Comparison of ENCODE assay signal across 8 cellular contexts in genomic region chr16:72203401-72203800, GRCh38. TPM values are rescaled to one million over a fixed set of nuclear protein-coding genes. Genes with fewer than 3 reads are reported as not detected.
A peak's percentile ranks its signal among the peaks of the same experiment; 100 is the strongest.
DNase-seq lines count a peak whose midpoint lies in the region; ATAC-seq and TF ChIP-seq lines count a peak whose summit lies in the region.

No MANE protein-coding gene starts in this region.

- DNase-seq in DMS53 (lab: John Stamatoyannopoulos, UW): peak; percentile 71
- DNase-seq in left lung: peak in 1 of 2 donors; percentile 42
- no peak for DNase-seq in left lobe of liver (ENCODE audit: low spot score)
- no peak for DNase-seq in NCI-H2029 (lab: John Stamatoyannopoulos, UW)
- DNase-seq in NCI-H1436 (lab: John Stamatoyannopoulos, UW): no peak

- H3K4me3 ChIP-seq in left lung: no peak overlapping the region

- ATAC-seq in GM19395 (IDR thresholded peaks at IDR 0.05; ENCODE audit: unreplicated experiment): peak; percentile 83
- peak; percentile 71 for ATAC-seq in HG03521 (IDR thresholded peaks at IDR 0.05; ENCODE audit: unreplicated experiment)
- ATAC-seq in activated T-helper 17 cell treated with anti-CD3 and anti-CD28 coated beads, Interleukin-2, amount 50 U/mL, for 72 hours (replicated peaks): peak; percentile 83
- ATAC-seq in left lung: peak; percentile 59
- ATAC-seq in left lobe of liver: no peak

- H3K9me3 ChIP-seq in left lung: no peaks in the 10 kb centered on the region

- no peaks in the 10 kb centered on the region for H3K36me3 Mint-ChIP-seq in activated T-helper 17 cell treated with anti-CD3 and anti-CD28 coated beads, Interleukin-2, amount 50 U/mL, for 72 hours (ENCODE audit: low read depth)

- TF ChIP-seq CTCF in left lung (IDR thresholded peaks at IDR 0.05): no peak

- no peaks in the 10 kb centered on the region for H3K9me3 Mint-ChIP-seq in activated T-helper 17 cell treated with anti-CD3 and anti-CD28 coated beads, Interleukin-2, amount 50 U/mL, for 72 hours

- no peaks in the 10 kb centered on the region for H3K36me3 ChIP-seq in left lung

- intact Hi-C loops in left lung (cut with DNase I): no loop called here

- peak overlapping the region; percentile 65 to 97 for H3K27ac ChIP-seq in left lung

- H3K27ac Mint-ChIP-seq in activated T-helper 17 cell treated with anti-CD3 and anti-CD28 coated beads, Interleukin-2, amount 50 U/mL, for 72 hours: peak overlapping the region; percentile 76

- H3K27me3 ChIP-seq in left lung: no peaks in the 10 kb centered on the region

- peaks cover 0 to 22% of the 10 kb centered on the region in 2 donors for H3K4me1 ChIP-seq in left lung

- peaks cover 16% of the 10 kb centered on the region for H3K4me1 Mint-ChIP-seq in activated T-helper 17 cell treated with anti-CD3 and anti-CD28 coated beads, Interleukin-2, amount 50 U/mL, for 72 hours

- H3K27me3 Mint-ChIP-seq in activated T-helper 17 cell treated with anti-CD3 and anti-CD28 coated beads, Interleukin-2, amount 50 U/mL, for 72 hours: peaks cover 18% of the 10 kb centered on the region

- H3K4me3 Mint-ChIP-seq in activated T-helper 17 cell treated with anti-CD3 and anti-CD28 coated beads, Interleukin-2, amount 50 U/mL, for 72 hours: peak overlapping the region; percentile 43

RNA-seq across cellular contexts. Expression of gene PMFBP1, which starts 31.4 kb away (rescaled TPM):
- total RNA-seq in activated T-helper 17 cell treated with anti-CD3 and anti-CD28 coated beads, Interleukin-2, amount 50 U/mL, for 72 hours: 1 to 10 TPM; 2.1 to 3.9 TPM
- total RNA-seq in left lung: under 1 TPM; 0.47 to 0.67 TPM
- total RNA-seq in left lobe of liver: 0.48 TPM
